In the genomic region with DNA sequence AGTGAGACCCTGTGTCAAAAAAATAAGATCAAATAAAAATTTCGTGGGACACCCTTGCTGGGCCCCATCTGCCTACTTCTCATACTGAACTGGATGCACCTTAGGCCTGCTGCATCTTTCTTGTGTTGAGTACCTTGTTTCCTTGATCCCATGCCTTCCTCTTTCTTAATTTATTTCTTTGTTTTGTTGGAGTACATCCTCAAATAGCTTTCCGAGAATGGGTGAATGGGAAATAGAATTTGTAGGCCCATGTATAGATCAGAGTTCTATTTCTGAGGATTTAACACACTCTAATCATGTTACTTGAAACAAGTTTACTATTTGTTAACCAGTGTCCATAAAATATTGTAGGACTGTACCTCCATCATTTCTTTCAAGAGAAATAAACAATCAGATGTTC, we compare ENCODE assay signal across 9 cellular contexts.
"Had no signal": no experiment of that assay in that cellular context is flagged by ENCODE, and none has a peak within 500 bp of the region (broad histone marks: within the 10 kb centered on the region; RNA-seq: fewer than 3 reads in every experiment).

No MANE protein-coding gene starts in this region.

- H3K4me3 ChIP-seq: GM23248 had no signal

- H2AFZ ChIP-seq: GM23248 had no signal

- H3K4me2 ChIP-seq: KMS-11 had no signal

- FAIRE-seq: HTR-8/SVneo had no signal

- H3K27ac ChIP-seq: GM23248, KMS-11 had no signal

- DNase-seq: GM23248, GOT3, H9, HCEC 1CT, HFFc6, IMR-90, KBM-7 had no signal

- H3K9ac ChIP-seq: GM23248, KMS-11 had no signal
